In the genomic region with DNA sequence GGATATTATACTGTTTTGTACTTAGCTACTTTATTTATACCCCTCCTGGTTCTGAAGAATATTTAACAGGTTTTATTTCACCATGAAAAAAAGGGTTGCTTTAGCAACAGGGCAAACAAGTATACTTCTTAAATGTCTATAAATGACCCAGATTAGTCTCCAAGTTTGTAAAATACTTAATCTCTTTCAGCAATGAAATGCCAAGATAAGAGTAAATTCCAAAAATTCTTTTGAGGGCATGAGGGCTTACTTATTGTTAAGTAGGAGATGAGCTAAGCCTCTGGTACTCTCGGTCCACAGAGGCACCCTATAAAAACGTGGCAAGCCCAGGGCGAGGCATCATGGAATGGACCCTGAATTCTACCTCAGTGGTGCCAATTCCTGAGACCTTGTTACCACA, we compare ENCODE assay signal across 28 cellular contexts.
DNase-seq lines count a peak whose midpoint lies in the region; ATAC-seq, FAIRE-seq and TF ChIP-seq lines count a peak whose summit lies in the region.
"Had no signal": no experiment of that assay in that cellular context is flagged by ENCODE, and none has a peak within 500 bp of the region (broad histone marks: within the 10 kb centered on the region; RNA-seq: fewer than 3 reads in every experiment).

No MANE protein-coding gene starts in this region.

- H2BK12ac ChIP-seq in H1 (ENCODE audit: low read depth, low read length), result no peak overlapping the region

- TF ChIP-seq RAD21 in H1 (IDR thresholded peaks at IDR 0.05 in 1 of 2, conservative IDR thresholded peaks at IDR 0.05 in 1 of 2; ENCODE audit: low read depth in 2 of 2, low read length in 2 of 2), result no peak

- peaks cover 0 to 11% of the 10 kb centered on the region in 2 experiments; a peak in 1 of 4 replicates for H3K79me2 ChIP-seq in H1 (ENCODE audit: control insufficient read depth in 1 of 2, insufficient read depth in 2 of 2, low read length in 2 of 2)

- no peak for TF ChIP-seq EP300 in H1 (IDR thresholded peaks at IDR 0.05; ENCODE audit: borderline replicate concordance in 1 of 2, low read depth in 2 of 2, low read length in 2 of 2)

- in situ Hi-C loops in ACHN (cut with HindIII; ENCODE audit: low pct_ligation_motif_present, low pct_unique_long_range_greater_than_20kb, low sequenced_read_pairs), result no loop called here

- H2AFZ ChIP-seq in H1 (ENCODE audit: low read length), result no peak overlapping the region

- H3K27ac ChIP-seq in H1 (ENCODE audit: low read depth, low read length), result no peak overlapping the region
- no peak overlapping the region for H3K27ac ChIP-seq in CD8-positive, alpha-beta memory T cell (ENCODE audit: low read depth, low read length)
- H3K27ac ChIP-seq: cardiac muscle cell, colonic mucosa, Peyer's patch had no signal

- H3K18ac ChIP-seq in H1 (ENCODE audit: extremely low read depth, low read length), result no peak overlapping the region

- H2BK20ac ChIP-seq in H1 (ENCODE audit: low read length), result 0 out of 2 replicates have a peak overlapping the region, but pooled peaks have one; percentile 48

- H3K9ac ChIP-seq in H1 (replicated peaks in 1 of 4; ENCODE audit: extremely low read depth in 1 of 4, low read depth in 3 of 4, low read length in 3 of 4), result no peak overlapping the region

- H2BK5ac ChIP-seq in H1 (ENCODE audit: low read depth, low read length), result no peak overlapping the region

- no peak overlapping the region for H2AK5ac ChIP-seq in H1 (ENCODE audit: low read depth, low read length)

- no peak overlapping the region for H3K56ac ChIP-seq in H1 (replicated peaks; ENCODE audit: insufficient read length, low read depth, low read length)

- no peaks in the 10 kb centered on the region for H3K4me1 Mint-ChIP-seq in CD8-positive, alpha-beta memory T cell
- no peaks in the 10 kb centered on the region for H3K4me1 Mint-ChIP-seq in osteocyte (ENCODE audit: unreplicated experiment)
- H3K4me1 Mint-ChIP-seq: naive thymus-derived CD8-positive, alpha-beta T cell; stimulated activated naive CD8-positive, alpha-beta T cell treated with anti-CD3 and anti-CD28 coated beads, Interleukin-15, amount 100 ng/mL, for 72 hours had no signal

- FAIRE-seq in H1 (lab: Jason Lieb, UNC), result no peak
- FAIRE-seq: GM12892, islet of Langerhans, urothelium cell line had no signal

- H4K20me1 ChIP-seq in H1 (replicated peaks in 1 of 2; ENCODE audit: control insufficient read depth in 1 of 2, insufficient read depth in 2 of 2, low read length in 2 of 2), result no peaks in the 10 kb centered on the region

- peaks cover 0 to 2% (median 0%) of the 10 kb centered on the region in 5 donors for H3K9me3 Mint-ChIP-seq in CD8-positive, alpha-beta memory T cell
- no peaks in the 10 kb centered on the region for H3K9me3 Mint-ChIP-seq in osteocyte (ENCODE audit: unreplicated experiment)
- H3K9me3 Mint-ChIP-seq: activated naive CD4-positive, alpha-beta T cell treated with anti-CD3 and anti-CD28 coated beads, Interleukin-2, amount 50 U/mL, for 72 hours; naive thymus-derived CD8-positive, alpha-beta T cell; stimulated activated naive CD8-positive, alpha-beta T cell treated with anti-CD3 and anti-CD28 coated beads, Interleukin-15, amount 100 ng/mL, for 72 hours; T-helper 2 cell treated with Interferon-gamma antibody and Interleukin-4, amounts not matched to agents 5 μg/mL and 100 μg/mL, for 36 hours had no signal

- no peak overlapping the region for H4K91ac ChIP-seq in H1 (replicated peaks; ENCODE audit: insufficient read length, low read length)

- no peak overlapping the region for H3K23ac ChIP-seq in H1 (ENCODE audit: insufficient read length)

- no peaks in the 10 kb centered on the region; the same call in 1 of the 2 replicates for H3K79me1 ChIP-seq in H1 (ENCODE audit: low read depth, low read length)

- H3K4me3 ChIP-seq in H1 (ENCODE audit: extremely low read depth in 1 of 4, insufficient read depth in 2 of 4, low read depth in 3 of 4, low read length in 4 of 4), result no peak overlapping the region
- no peak overlapping the region for H3K4me3 ChIP-seq in CD8-positive, alpha-beta memory T cell (ENCODE audit: low read length)
- H3K4me3 ChIP-seq: cardiac muscle cell, colonic mucosa, Peyer's patch, thoracic aorta had no signal

- TF ChIP-seq POLR2A in H1 (IDR thresholded peaks at IDR 0.05; ENCODE audit: control extremely low read depth in 1 of 2, low read depth in 2 of 2, low read length in 2 of 2), result no peak

- H2BK120ac ChIP-seq in H1 (replicated peaks; ENCODE audit: low read depth, low read length), result no peak overlapping the region

- H4K5ac ChIP-seq in H1 (ENCODE audit: insufficient read length, low read depth, low read length), result no peak overlapping the region

- H3K36me3 Mint-ChIP-seq in CD8-positive, alpha-beta memory T cell, result no peaks in the 10 kb centered on the region
- no peaks in the 10 kb centered on the region for H3K36me3 Mint-ChIP-seq in osteocyte (ENCODE audit: unreplicated experiment)
- H3K36me3 Mint-ChIP-seq: activated naive CD4-positive, alpha-beta T cell treated with anti-CD3 and anti-CD28 coated beads, Interleukin-2, amount 50 U/mL, for 72 hours; naive thymus-derived CD8-positive, alpha-beta T cell had no signal

- H3K27me3 ChIP-seq in H1 (replicated peaks in 1 of 4; ENCODE audit: control insufficient read depth in 3 of 4, extremely low read depth in 1 of 4, insufficient read depth in 3 of 4, low read length in 3 of 4), result no peaks in the 10 kb centered on the region
- no peaks in the 10 kb centered on the region for H3K27me3 ChIP-seq in CD8-positive, alpha-beta memory T cell (ENCODE audit: insufficient read depth, low read length, poor library complexity, severe bottlenecking)
- H3K27me3 ChIP-seq: cardiac muscle cell, colonic mucosa, Peyer's patch had no signal

- peak; percentile 75 for ATAC-seq in omental fat pad (ENCODE audit: low FRiP score)
- ATAC-seq: activated naive CD4-positive, alpha-beta T cell treated with anti-CD3 and anti-CD28 coated beads, Interleukin-2, amount 50 U/mL, for 72 hours; naive thymus-derived CD8-positive, alpha-beta T cell; stimulated activated naive CD8-positive, alpha-beta T cell treated with anti-CD3 and anti-CD28 coated beads, Interleukin-15, amount 100 ng/mL, for 72 hours had no signal

- H3K36me3 ChIP-seq in H1 (ENCODE audit: control insufficient read depth in 2 of 4, insufficient read depth in 4 of 4, low read length in 3 of 4), result no peaks in the 10 kb centered on the region; a peak in 1 of 8 replicates
- H3K36me3 ChIP-seq in CD8-positive, alpha-beta memory T cell (ENCODE audit: insufficient read depth, low read length), result no peaks in the 10 kb centered on the region
- H3K36me3 ChIP-seq: cardiac muscle cell, colonic mucosa, Peyer's patch, thoracic aorta had no signal

- H4K8ac ChIP-seq in H1 (ENCODE audit: extremely low read depth, insufficient read depth, low read length), result no peak overlapping the region

- POLR2A ChIA-PET in H1 (lab: Charles Lee; ENCODE audit: partially characterized antibody), result interaction anchor here (1.9 kb wide), 1 partner anchor 12 kb away, joined by 5 read pairs; no protein-coding TSS in a partner anchor
- POLR2A ChIA-PET in CD8-positive, alpha-beta memory T cell (lab: Charles Lee), result interaction anchor here (0.5 kb wide), 1 partner anchor 54 kb away, joined by 5 read pairs; no protein-coding TSS in a partner anchor

- peak; percentile 60 for DNase-seq in ACHN
- DNase-seq in LoVo (ENCODE audit: low spot score), result peak; percentile 38
- no peak for DNase-seq in H1 (ENCODE audit: low read depth in 1 of 2, low spot score in 2 of 2)
- DNase-seq in omental fat pad (ENCODE audit: low spot score), result no peak
- DNase-seq in CD8-positive, alpha-beta memory T cell, result no peak
- DNase-seq in osteocyte (ENCODE audit: extremely low spot score, unreplicated experiment), result no peak
- DNase-seq in GM19238 (ENCODE audit: insufficient read length, low spot score), result no peak
- no peak for DNase-seq in ureter (ENCODE audit: low spot score)
- DNase-seq: activated CD4-positive, alpha-beta T cell treated with anti-CD3 and anti-CD28 coated beads for 4 hours; colonic mucosa; effector CD4-positive, alpha-beta T cell; naive thymus-derived CD8-positive, alpha-beta T cell; NCI-H1092; NCI-H1694; NCI-H82; Peyer's patch; retina; SHP77 treated with DMSO at 0.1 percent for 48 hours; stimulated activated CD4-positive, alpha-beta T cell treated with anti-CD3 and anti-CD28 coated beads, Interleukin-2, amount 100 ng/mL, for 24 hours; stimulated activated CD8-positive, alpha-beta memory T cell treated with anti-CD3 and anti-CD28 coated beads, Interleukin-4, amount 100 ng/mL, for 48 hours; stimulated activated naive CD8-positive, alpha-beta T cell treated with anti-CD3 and anti-CD28 coated beads, Interleukin-15, amount 100 ng/mL, for 72 hours had no signal

- no peak overlapping the region for H3K4me3 Mint-ChIP-seq in CD8-positive, alpha-beta memory T cell
- no peak overlapping the region for H3K4me3 Mint-ChIP-seq in osteocyte (ENCODE audit: unreplicated experiment)
- H3K4me3 Mint-ChIP-seq: naive thymus-derived CD8-positive, alpha-beta T cell; stimulated activated naive CD8-positive, alpha-beta T cell treated with anti-CD3 and anti-CD28 coated beads, Interleukin-15, amount 100 ng/mL, for 72 hours; T-helper 2 cell treated with Interferon-gamma antibody and Interleukin-4, amounts not matched to agents 5 μg/mL and 100 μg/mL, for 36 hours had no signal

- no peak overlapping the region for H2BK15ac ChIP-seq in H1 (ENCODE audit: low read length)

- no peaks in the 10 kb centered on the region for H3K9me3 ChIP-seq in H1 (ENCODE audit: insufficient read depth in 2 of 2, low read depth in 1 of 2, low read length in 1 of 2)
- no peaks in the 10 kb centered on the region for H3K9me3 ChIP-seq in CD8-positive, alpha-beta memory T cell (ENCODE audit: low read length)
- H3K9me3 ChIP-seq: colonic mucosa, Peyer's patch, thoracic aorta had no signal

- no peak overlapping the region for H3K14ac ChIP-seq in H1 (ENCODE audit: insufficient read length)

- H3K4ac ChIP-seq in H1 (replicated peaks; ENCODE audit: insufficient read length, low read depth, low read length), result no peak overlapping the region

- H3K4me2 ChIP-seq in H1 (ENCODE audit: insufficient read depth in 1 of 2, low read depth in 2 of 2, low read length in 2 of 2), result no peak overlapping the region

- H3K27me3 Mint-ChIP-seq in CD8-positive, alpha-beta memory T cell, result peaks cover 4 to 6% of the 10 kb centered on the region in 2 donors
- H3K27me3 Mint-ChIP-seq in osteocyte (ENCODE audit: unreplicated experiment), result peaks cover 2% of the 10 kb centered on the region

- 64% methylated on average over 3 of the region's 3 CpGs; no CpG with 5 or more reads in 1 of the 2 experiments for WGBS in H1 (ENCODE audit: extremely low coverage in 1 of 2, insufficient coverage in 1 of 2, insufficient read length in 1 of 2, insufficient replicate concordance in 2 of 2, low coverage in 1 of 2, low lambda C conversion rate in 2 of 2, missing lambda C conversion rate in 1 of 2), 2 experiments

- CTCF ChIA-PET in H1 (lab: Charles Lee; ENCODE audit: partially characterized antibody), result interaction anchor here (1.3 kb wide), 1 partner anchor 17 kb away, joined by 3 read pairs; no protein-coding TSS in a partner anchor
- CTCF ChIA-PET in CD8-positive, alpha-beta memory T cell (lab: Charles Lee), result no interaction called here

- H3K4me1 ChIP-seq in H1 (replicated peaks in 1 of 4; ENCODE audit: control insufficient read depth in 3 of 4, insufficient read depth in 4 of 4, low read length in 3 of 4), result peaks cover 4 to 15% (median 9%) of the 10 kb centered on the region in 4 experiments; a peak in 6 of 7 replicates
- no peaks in the 10 kb centered on the region for H3K4me1 ChIP-seq in CD8-positive, alpha-beta memory T cell (ENCODE audit: insufficient read depth, low read length)
- H3K4me1 ChIP-seq: colonic mucosa, Peyer's patch had no signal

- TF ChIP-seq CTCF in H1 (IDR thresholded peaks at IDR 0.05; ENCODE audit: control extremely low read depth in 1 of 3, insufficient read depth in 1 of 3, low read depth in 1 of 3, low read length in 3 of 3) (no peak), omental fat pad (IDR thresholded peaks at IDR 0.05) (no peak), osteocyte (IDR thresholded peaks at IDR 0.05) (no peak)

- H3K23me2 ChIP-seq in H1 (ENCODE audit: low read depth, low read length), result no peaks in the 10 kb centered on the region

- H3K27ac Mint-ChIP-seq in CD8-positive, alpha-beta memory T cell, result no peak overlapping the region
- no peak overlapping the region for H3K27ac Mint-ChIP-seq in osteocyte (ENCODE audit: unreplicated experiment)
- H3K27ac Mint-ChIP-seq: activated naive CD4-positive, alpha-beta T cell treated with anti-CD3 and anti-CD28 coated beads, Interleukin-2, amount 50 U/mL, for 72 hours; naive thymus-derived CD8-positive, alpha-beta T cell; stimulated activated naive CD8-positive, alpha-beta T cell treated with anti-CD3 and anti-CD28 coated beads, Interleukin-15, amount 100 ng/mL, for 72 hours; T-helper 2 cell treated with Interferon-gamma antibody and Interleukin-4, amounts not matched to agents 5 μg/mL and 100 μg/mL, for 36 hours had no signal

Comparison
In these comparisons a context has a peak if more than half of its experiments do, and no peak if none do; other contexts are left out.
1. DNase-seq: peak in ACHN (single experiment) and LoVo (single experiment); none in H1 (0 of 2), omental fat pad (single experiment), CD8-positive, alpha-beta memory T cell (0 of 5), osteocyte (single experiment), GM19238 (single experiment) and ureter (single experiment).